In genomic region chr7:67006966-67007365, GRCh38 we compare ENCODE assay signal across 27 cellular contexts.
"Had no signal": no experiment of that assay in that cellular context is flagged by ENCODE, and none has a peak within 500 bp of the region (broad histone marks: within the 10 kb centered on the region; RNA-seq: fewer than 3 reads in every experiment).

No MANE protein-coding gene starts in this region.

- H3K9ac ChIP-seq: SK-N-SH had no signal

- H3K4me3 ChIP-seq: breast epithelium, colonic mucosa, Peyer's patch, SJCRH30 had no signal

- H3K9me3 ChIP-seq: breast epithelium, colonic mucosa, Peyer's patch, SJCRH30, SK-N-SH had no signal

- H3K36me3 ChIP-seq: breast epithelium, colonic mucosa had no signal

- H3K27ac ChIP-seq: breast epithelium, colonic mucosa, Peyer's patch, RWPE1, SJCRH30, WERI-Rb-1 had no signal

- DNase-seq: activated CD4-positive, alpha-beta memory T cell treated with anti-CD3 and anti-CD28 coated beads, Interleukin-2, amount 10 ng/mL, durations not matched to agents 7 days and 5 days; activated CD4-positive, alpha-beta T cell treated with anti-CD3 and anti-CD28 coated beads for 36 hours; activated CD4-positive, alpha-beta T cell treated with anti-CD3 and anti-CD28 coated beads, Interleukin-2, amount 50 U/mL, for 1 hour; activated CD8-positive, alpha-beta memory T cell treated with anti-CD3 and anti-CD28 coated beads, Interleukin-2, amount 50 U/mL, for 4 hours; activated effector memory CD4-positive, alpha-beta T cell treated with Interleukin-2 at 50 U/mL for 16 hours; activated naive CD4-positive, alpha-beta T cell; activated T-cell treated with anti-CD3 and anti-CD28 coated beads, Interleukin-2, amount 50 U/mL, for 24 hours; aorta; caudate nucleus; colonic mucosa; KBM-7; NCI-H1092 treated with DMSO at 0.1 percent for 48 hours; NCI-H1417 treated with DMSO at 0.1 percent for 48 hours; NCI-H1694; NCI-H2171; NCI-H446; NCI-H524; NCI-H748 treated with DMSO at 0.1 percent for 48 hours; OCI-M1; Peyer's patch; Right ventricle myocardium superior; SJCRH30; SK-N-SH; T-helper 1 cell; WERI-Rb-1 had no signal

- H3K9me2 ChIP-seq: SK-N-SH had no signal

- ATAC-seq: activated CD4-positive, alpha-beta T cell treated with anti-CD3 and anti-CD28 coated beads for 36 hours had no signal

- H3K4me1 ChIP-seq: breast epithelium, colonic mucosa, Peyer's patch, SJCRH30 had no signal

- H3K4me2 ChIP-seq: SK-N-SH had no signal

- H3K27me3 ChIP-seq: breast epithelium, colonic mucosa, Peyer's patch, SJCRH30 had no signal
